In genomic region chr7:150325110-150325611, GRCh38 we compare ENCODE assay signal across 10 cellular contexts. TPM values are rescaled to one million over a fixed set of nuclear protein-coding genes. Genes with fewer than 3 reads are reported as not detected.
DNase-seq lines count a peak whose midpoint lies in the region; ATAC-seq and TF ChIP-seq lines count a peak whose summit lies in the region.
"Had no signal": no experiment of that assay in that cellular context is flagged by ENCODE, and none has a peak within 500 bp of the region (broad histone marks: within the 10 kb centered on the region; RNA-seq: fewer than 3 reads in every experiment).

No MANE protein-coding gene starts in this region.

- no peak for TF ChIP-seq CTCF in testis (IDR thresholded peaks at IDR 0.05)

- WGBS in testis, 2 donors: 96% methylated on average over 5 to 10 of the region's 10 CpGs

- peaks cover 40% of the 10 kb centered on the region for H3K4me1 Mint-ChIP-seq in central memory CD8-positive, alpha-beta T cell

- peak overlapping the region; percentile 93 for H3K27ac Mint-ChIP-seq in central memory CD8-positive, alpha-beta T cell (ENCODE audit: low read depth)

- DNase-seq in AG20443 (ENCODE audit: low spot score): peak; percentile 45
- peak; percentile 67 for DNase-seq in LHCN-M2 (ENCODE audit: low read depth)
- DNase-seq in central memory CD8-positive, alpha-beta T cell (ENCODE audit: low spot score in 2 of 2): no peak
- DNase-seq in SW 1271 (lab: John Stamatoyannopoulos, UW): no peak
- DNase-seq in testis: no peak
- DNase-seq in AG08396 (ENCODE audit: low spot score): no peak
- DNase-seq in NK-92 (lab: John Stamatoyannopoulos, UW; ENCODE audit: unreplicated experiment): no peak
- DNase-seq: activated CD4-positive, alpha-beta T cell treated with anti-CD3 and anti-CD28 coated beads, Interleukin-2, amount 50 U/mL, for 1 hour; NCI-H524 treated with DMSO at 0.1 percent for 48 hours had no signal

- H3K9me3 ChIP-seq in mucosa of stomach (ENCODE audit: control insufficient read depth, low read length): no peaks in the 10 kb centered on the region
- no peaks in the 10 kb centered on the region for H3K9me3 ChIP-seq in testis

- no peaks in the 10 kb centered on the region for H3K9me3 Mint-ChIP-seq in central memory CD8-positive, alpha-beta T cell

- H3K36me3 Mint-ChIP-seq in central memory CD8-positive, alpha-beta T cell (ENCODE audit: insufficient read depth): peaks cover 22% of the 10 kb centered on the region

- H3K4me3 ChIP-seq in mucosa of stomach (ENCODE audit: low read length): no peak overlapping the region
- H3K4me3 ChIP-seq in testis: no peak overlapping the region

- ATAC-seq in central memory CD8-positive, alpha-beta T cell (replicated peaks; ENCODE audit: extremely low read depth, poor library complexity, severe bottlenecking): no peak

- H3K4me1 ChIP-seq in mucosa of stomach (ENCODE audit: control insufficient read depth, insufficient read depth, low read length) (peaks cover 25% of the 10 kb centered on the region), testis (peaks cover 11% of the 10 kb centered on the region)

- intact Hi-C loops in testis (cut with DNase I; ENCODE audit: low total_unique reads): no loop called here

- H3K27me3 ChIP-seq in mucosa of stomach (ENCODE audit: control insufficient read depth, insufficient read depth, low read length) (no peaks in the 10 kb centered on the region), testis (no peaks in the 10 kb centered on the region)

- H3K4me3 Mint-ChIP-seq in central memory CD8-positive, alpha-beta T cell: peak overlapping the region; percentile 88

- peak overlapping the region; percentile 95 for H3K9ac ChIP-seq in mucosa of stomach (ENCODE audit: low read length)

- no peaks in the 10 kb centered on the region for H3K27me3 Mint-ChIP-seq in central memory CD8-positive, alpha-beta T cell

- no peak overlapping the region for H3K27ac ChIP-seq in testis

- H3K36me3 ChIP-seq in mucosa of stomach (ENCODE audit: control insufficient read depth, insufficient read depth, low read length): no peaks in the 10 kb centered on the region
- no peaks in the 10 kb centered on the region for H3K36me3 ChIP-seq in testis (ENCODE audit: low read depth, missing control alignments)

- TF ChIP-seq POLR2A in testis (IDR thresholded peaks at IDR 0.05): no peak

RNA-seq across cellular contexts. Expression of gene ACTR3C, which starts 1.8 kb away (rescaled TPM):
- not detected in 2 replicates for total RNA-seq in LHCN-M2 (2014; rRNA removed)
- not detected for polyA plus RNA-seq in LHCN-M2 (2012)
- 10 to 100 TPM in 1 of 2 donors, 1 to 10 TPM in 1; 6.1 to 13.0 TPM for total RNA-seq in testis
- polyA plus RNA-seq in testis (ENCODE audit: insufficient read depth, low read depth, low replicate concordance): 12.2 TPM

RNA-seq across cellular contexts. Expression of gene LRRC61, which starts 2.0 kb away (rescaled TPM):
- total RNA-seq in LHCN-M2 (2014; rRNA removed): not detected in 2 replicates
- polyA plus RNA-seq in LHCN-M2 (2012): 0.06 TPM
- 10 to 100 TPM; 18.4 to 35.4 TPM for total RNA-seq in testis
- 16.7 TPM for polyA plus RNA-seq in testis (ENCODE audit: insufficient read depth, low read depth, low replicate concordance)

RNA-seq across cellular contexts. Expression of gene RARRES2, which starts 16.3 kb away (rescaled TPM):
- total RNA-seq in LHCN-M2 (2014; rRNA removed): 9.4 and 24.8 TPM in 2 replicates
- 61.8 TPM for polyA plus RNA-seq in LHCN-M2 (2012)
- 10 to 100 TPM; 21.1 to 58.8 TPM for total RNA-seq in testis
- polyA plus RNA-seq in testis (ENCODE audit: insufficient read depth, low read depth, low replicate concordance): 93.7 TPM

RNA-seq across cellular contexts. Expression of gene REPIN1, which starts 43.5 kb away (rescaled TPM):
- total RNA-seq in LHCN-M2 (2014; rRNA removed) (147 and 178 TPM in 2 replicates), testis (10 to 100 TPM; 59.1 to 73.9 TPM)
- 92.8 TPM for polyA plus RNA-seq in LHCN-M2 (2012)
- polyA plus RNA-seq in testis (ENCODE audit: insufficient read depth, low read depth, low replicate concordance): 45.4 TPM

RNA-seq across cellular contexts. Expression of gene ZNF775, which starts 54.0 kb away (rescaled TPM):
- total RNA-seq in LHCN-M2 (2014; rRNA removed): 12.1 and 15.1 TPM in 2 replicates
- 5.4 TPM for polyA plus RNA-seq in LHCN-M2 (2012)
- 10 to 100 TPM; 11.0 to 14.1 TPM for total RNA-seq in testis
- polyA plus RNA-seq in testis (ENCODE audit: insufficient read depth, low read depth, low replicate concordance): 5.2 TPM

Comparison
In these comparisons a context has a peak if more than half of its experiments do, and no peak if none do; other contexts are left out.
1. DNase-seq: peak in AG20443 (single experiment) and LHCN-M2 (single experiment); none in central memory CD8-positive, alpha-beta T cell (0 of 2), SW 1271 (0 of 2), testis (single experiment), AG08396 (single experiment) and NK-92 (single experiment).
2. RNA of gene LRRC61, which starts 2.0 kb away (total RNA-seq): 18.4 to 35.4 TPM in testis; not detected in LHCN-M2; every median in the first group is over 10 times any median in the second.